Comparison of ENCODE assay signal across 7 cellular contexts in the genomic region with DNA sequence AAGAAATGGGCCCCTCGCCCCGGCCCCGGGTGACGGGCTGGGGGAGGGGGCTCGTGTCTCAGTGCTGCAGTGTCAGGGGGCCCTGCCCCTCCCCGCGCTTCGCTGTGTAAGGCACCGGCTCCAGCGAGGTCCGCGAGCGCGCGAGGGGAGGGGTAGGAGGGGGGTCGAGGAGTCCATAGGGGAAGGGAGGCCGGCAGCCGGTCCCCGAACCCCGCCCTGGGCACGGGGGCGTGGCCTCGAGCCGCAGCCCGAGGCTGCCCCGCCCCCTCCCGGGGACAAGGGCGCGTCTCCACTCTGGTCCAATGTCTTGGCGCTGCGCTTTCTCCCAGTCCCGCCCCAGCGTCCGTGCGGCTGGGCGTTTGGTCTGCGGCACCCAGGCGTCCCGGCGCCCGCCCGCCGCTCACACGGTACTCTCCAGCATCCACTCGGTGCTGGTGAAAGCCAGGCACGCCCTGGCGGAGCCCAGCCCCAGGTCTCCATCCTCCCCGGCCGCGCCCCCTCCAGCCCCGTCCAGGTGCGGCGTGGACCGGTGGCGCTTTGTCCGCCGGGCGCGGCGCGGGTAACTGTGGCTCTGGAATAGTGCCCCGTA. TPM values are rescaled to one million over a fixed set of nuclear protein-coding genes. Genes with fewer than 3 reads are reported as not detected.
DNase-seq lines count a peak whose midpoint lies in the region; ATAC-seq, FAIRE-seq and TF ChIP-seq lines count a peak whose summit lies in the region.

No MANE protein-coding gene starts in this region.

- no peaks in the 10 kb centered on the region for H3K9me3 ChIP-seq in kidney (ENCODE audit: control insufficient read depth in 1 of 2, low read length in 2 of 2)
- H3K9me3 ChIP-seq in stomach: no peaks in the 10 kb centered on the region

- peaks cover 13 to 65% (median 40%) of the 10 kb centered on the region in 3 donors for H3K27me3 ChIP-seq in stomach

- peaks cover 0 to 2% of the 10 kb centered on the region in 2 donors for H3K4me1 ChIP-seq in kidney (ENCODE audit: control insufficient read depth in 1 of 2, insufficient read depth in 1 of 2, low read depth in 1 of 2, low read length in 2 of 2)
- peaks cover 12 to 19% (median 18%) of the 10 kb centered on the region in 4 donors for H3K4me1 ChIP-seq in stomach

- ATAC-seq in GM18873 (IDR thresholded peaks at IDR 0.05; ENCODE audit: low FRiP score, unreplicated experiment) (no peak), HG02798 (IDR thresholded peaks at IDR 0.05; ENCODE audit: poor library complexity, unreplicated experiment) (no peak)

- DNase-seq in NCI-H146 treated with DMSO at 0.1 percent for 48 hours (lab: John Stamatoyannopoulos, UW; ENCODE audit: unreplicated experiment) (peak; percentile 30), cerebellar cortex (ENCODE audit: low spot score) (peak; percentile 51), kidney (peak; percentile 76), stomach (peak; percentile 57), superior temporal gyrus (ENCODE audit: extremely low spot score) (no peak)

- intact Hi-C loops in kidney (cut with DNase I): no loop called here
- intact Hi-C loops in stomach (cut with DNase I; ENCODE audit: low total_unique reads): no loop called here

- H3K4me3 ChIP-seq in kidney (ENCODE audit: low read length in 2 of 2) (no peak overlapping the region), stomach (peak overlapping the region; percentile 26 to 41 (median 34))

- no peak overlapping the region for H3K9ac ChIP-seq in kidney (ENCODE audit: low read length in 2 of 2)

- WGBS in stomach, 5 donors: 11 to 26% (median 19%) methylated on average over 28 to 62 of the region's 62 CpGs

- no peak for FAIRE-seq in kidney (lab: Jason Lieb, UNC)

- no peak for TF ChIP-seq POLR2A in stomach (IDR thresholded peaks at IDR 0.05)

- no peak for TF ChIP-seq EP300 in stomach (IDR thresholded peaks at IDR 0.05)

- H3K27ac ChIP-seq in kidney (ENCODE audit: low read depth in 2 of 2, low read length in 2 of 2): no peak overlapping the region
- no peak overlapping the region for H3K27ac ChIP-seq in stomach

- TF ChIP-seq CTCF in kidney (IDR thresholded peaks at IDR 0.05; ENCODE audit: borderline replicate concordance, extremely low read depth, insufficient read depth): no peak
- TF ChIP-seq CTCF in stomach (IDR thresholded peaks at IDR 0.05): no peak

- H3K36me3 ChIP-seq in kidney (ENCODE audit: control insufficient read depth in 1 of 2, insufficient read depth in 2 of 2, low read length in 2 of 2) (no peaks in the 10 kb centered on the region), stomach (peaks cover 0 to 3% (median 0%) of the 10 kb centered on the region in 4 donors)

RNA-seq across cellular contexts. Expression of a gene that starts 11.1 kb away (rescaled TPM):
- total RNA-seq in kidney: not detected
- not detected for polyA plus RNA-seq in kidney (ENCODE audit: insufficient read depth, low read depth, low replicate concordance)
- total RNA-seq in stomach: not detected
- polyA plus RNA-seq in stomach: not detected

RNA-seq across cellular contexts. Expression of a gene that starts 13.3 kb away (rescaled TPM):
- total RNA-seq in kidney: 1.2 TPM
- polyA plus RNA-seq in kidney (ENCODE audit: insufficient read depth, low read depth, low replicate concordance): 0.80 TPM
- total RNA-seq in stomach: 1 to 10 TPM in 1 of 5 donors, under 1 TPM in 3, not detected in 1; 0.18 to 2.3 (median 0.29) TPM
- 1 to 10 TPM in 1 of 3 donors, under 1 TPM in 2; 0.31 to 1.2 (median 0.80) TPM for polyA plus RNA-seq in stomach

RNA-seq across cellular contexts. Expression of a gene that starts 28.5 kb away (rescaled TPM):
- total RNA-seq in kidney (60.7 TPM), stomach (10 to 100 TPM in 2 of 5 donors, not detected in 3; 12.9 to 18.2 TPM)
- polyA plus RNA-seq in kidney (ENCODE audit: insufficient read depth, low read depth, low replicate concordance) (52.4 TPM), stomach (10 to 100 TPM; 31.6 to 69.8 (median 56.0) TPM)

RNA-seq across cellular contexts. Expression of a gene that starts 34.9 kb away (rescaled TPM):
- total RNA-seq in kidney: 100 TPM
- polyA plus RNA-seq in kidney (ENCODE audit: insufficient read depth, low read depth, low replicate concordance): 92.9 TPM
- 100 to 1,000 TPM in 2 of 5 donors, 10 to 100 TPM in 3; 52.1 to 136 (median 63.4) TPM for total RNA-seq in stomach
- 10 to 100 TPM; 49.9 to 76.9 (median 69.0) TPM for polyA plus RNA-seq in stomach

RNA-seq across cellular contexts. Expression of a gene that starts 39.1 kb away (rescaled TPM):
- not detected for total RNA-seq in kidney
- not detected for polyA plus RNA-seq in kidney (ENCODE audit: insufficient read depth, low read depth, low replicate concordance)
- not detected for total RNA-seq in stomach
- polyA plus RNA-seq in stomach: not detected

Comparison
In these comparisons a context has a peak if more than half of its experiments do, and no peak if none do; other contexts are left out.
1. H3K4me3 ChIP-seq: peak in stomach (4 of 4); none in kidney (0 of 2).